8 cellular contexts compared by ENCODE assay signal in genomic region chr16:31713945-31714898, GRCh38.
DNase-seq lines count a peak whose midpoint lies in the region; ATAC-seq and TF ChIP-seq lines count a peak whose summit lies in the region.

No MANE protein-coding gene starts in this region.

- ATAC-seq in HG02759 (IDR thresholded peaks at IDR 0.05; ENCODE audit: unreplicated experiment) (no peak), omental fat pad (ENCODE audit: low FRiP score) (no peak)

- peak overlapping the region; percentile 57; the same call in 1 of the 2 replicates for H2AFZ ChIP-seq in OCI-LY3 (ENCODE audit: low read depth, low read length)

- H3K9ac ChIP-seq in OCI-LY3 (ENCODE audit: low read length), result peak overlapping the region; percentile 93

- no peak for TF ChIP-seq CTCF in GM10248 (IDR thresholded peaks at IDR 0.05; ENCODE audit: control extremely low read depth, extremely low read depth, low read depth, missing control alignments)
- TF ChIP-seq CTCF in OCI-LY3 (IDR thresholded peaks at IDR 0.05; ENCODE audit: low read depth, low read length), result peak; percentile 54
- no peak for TF ChIP-seq CTCF in omental fat pad (IDR thresholded peaks at IDR 0.05)

- POLR2A ChIA-PET in GM10248 (lab: Yijun Ruan, JAX), result interaction anchor here (1.2 kb wide), 1 partner anchor 163 kb away, joined by 9 read pairs; no protein-coding TSS in a partner anchor

- H3K9me3 ChIP-seq in OCI-LY3 (ENCODE audit: insufficient read depth, low read length), result no peaks in the 10 kb centered on the region

- CTCF ChIA-PET in GM10248 (lab: Yijun Ruan, JAX), result interaction anchor here (1.2 to 1.6 kb wide), 5 partner anchors 12 to 253 kb away, joined by 3 to 6 read pairs (median 5); no protein-coding TSS in a partner anchor

- H3K79me2 ChIP-seq in OCI-LY3 (ENCODE audit: low read length), result peaks cover 24% of the 10 kb centered on the region

- peaks cover 36% of the 10 kb centered on the region for H4K20me1 ChIP-seq in OCI-LY3 (ENCODE audit: insufficient read depth, low read length)

- peaks cover 30% of the 10 kb centered on the region for H3K36me3 ChIP-seq in OCI-LY3 (replicated peaks; ENCODE audit: low read depth, low read length)

- DNase-seq in GM10248 (ENCODE audit: extremely low spot score), result peak; percentile 21
- peak; percentile 25 for DNase-seq in dermis blood vessel endothelial cell
- peak; percentile 54 for DNase-seq in myocyte (ENCODE audit: low read depth)
- no peak for DNase-seq in epidermal melanocyte (ENCODE audit: insufficient read length, low spot score)
- no peak for DNase-seq in omental fat pad (ENCODE audit: low spot score)
- no peak for DNase-seq in NCI-H774 (lab: John Stamatoyannopoulos, UW)

- H3K27me3 ChIP-seq in OCI-LY3 (ENCODE audit: low read depth, low read length), result no peaks in the 10 kb centered on the region

- H3K4me3 ChIP-seq in OCI-LY3 (ENCODE audit: low read length), result peak overlapping the region; percentile 91

- H3K4me1 ChIP-seq in OCI-LY3 (ENCODE audit: low read length), result peaks cover 26% of the 10 kb centered on the region

- H3K27ac ChIP-seq in OCI-LY3 (ENCODE audit: low read length), result no peak overlapping the region

- H3K4me2 ChIP-seq in OCI-LY3 (ENCODE audit: low read length), result peak overlapping the region; percentile 90

Comparison
In these comparisons a context has a peak if more than half of its experiments do, and no peak if none do; other contexts are left out.
1. DNase-seq: peak in GM10248 (single experiment), dermis blood vessel endothelial cell (single experiment) and myocyte (single experiment); none in epidermal melanocyte (single experiment), omental fat pad (single experiment) and NCI-H774 (single experiment).